8 cellular contexts compared by ENCODE assay signal in the genomic region with DNA sequence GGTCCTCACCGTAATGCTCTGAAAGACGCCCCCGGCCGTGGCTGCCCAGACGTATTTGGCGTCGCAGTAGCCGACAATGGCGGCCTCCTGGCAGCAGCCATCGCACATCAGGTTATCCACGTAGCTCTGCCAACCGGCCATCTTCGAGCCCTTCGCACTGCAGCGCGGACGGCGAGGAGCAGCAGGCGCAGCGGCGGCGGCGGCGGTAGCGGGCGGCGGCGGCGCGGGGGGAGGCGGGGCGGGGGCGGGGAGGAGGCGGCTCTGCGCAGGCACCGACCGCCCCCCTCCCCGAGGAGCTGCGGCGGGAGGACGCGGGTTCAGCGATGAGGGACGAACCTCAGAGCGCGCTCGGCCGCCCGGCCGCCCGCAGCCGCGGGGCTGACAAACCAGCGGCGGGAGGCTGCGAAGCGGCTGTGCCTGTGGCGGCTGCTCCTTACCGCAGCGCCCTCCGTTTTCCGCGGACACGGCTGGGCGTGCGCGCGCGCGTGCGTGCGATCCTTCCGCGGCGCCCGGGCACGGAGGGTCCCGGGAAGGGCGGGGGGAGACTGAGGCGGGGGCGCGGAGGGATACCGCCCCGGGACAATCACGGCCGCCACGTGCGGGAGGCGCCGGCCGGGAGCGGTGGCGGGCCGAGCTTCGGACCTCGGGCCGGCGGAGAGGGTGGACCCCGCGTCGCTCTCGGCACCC. TPM values are rescaled to one million over a fixed set of nuclear protein-coding genes. Genes with fewer than 3 reads are reported as not detected.
DNase-seq lines count a peak whose midpoint lies in the region; ATAC-seq and TF ChIP-seq lines count a peak whose summit lies in the region.

A gene with protein sequence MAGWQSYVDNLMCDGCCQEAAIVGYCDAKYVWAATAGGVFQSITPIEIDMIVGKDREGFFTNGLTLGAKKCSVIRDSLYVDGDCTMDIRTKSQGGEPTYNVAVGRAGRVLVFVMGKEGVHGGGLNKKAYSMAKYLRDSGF (minus strand): TSS at position 180 of the 687 bp plus-strand sequence. CDS start 39 bp downstream, at position 141.

- peak within 1 kb of the TSS; percentile 72 to 96 (median 86) for H3K4me3 ChIP-seq in Peyer's patch

- peak within 1 kb of the TSS; percentile 100 for H3K27ac Mint-ChIP-seq in nephron progenitor cell
- H3K27ac Mint-ChIP-seq in stimulated activated naive CD8-positive, alpha-beta T cell treated with anti-CD3 and anti-CD28 coated beads, Interleukin-15, amount 100 ng/mL, for 72 hours, result peak within 1 kb of the TSS; percentile 33 to 64

- H3K36me3 ChIP-seq in Peyer's patch, result no peaks in the 10 kb centered on the region

- H3K9me3 ChIP-seq in Peyer's patch, result no peaks in the 10 kb centered on the region

- H3K36me3 Mint-ChIP-seq in nephron progenitor cell (ENCODE audit: low read depth), result peaks cover 15% of the 10 kb centered on the region

- TF ChIP-seq CTCF in C4-2B (conservative IDR thresholded peaks at IDR 0.05), result peak; percentile 3; the same call in 1 of the 2 replicates
- peak in 1 of 6 experiments; percentile 2 for TF ChIP-seq CTCF in Peyer's patch (IDR thresholded peaks at IDR 0.05)
- TF ChIP-seq CTCF in nephron progenitor cell (IDR thresholded peaks at IDR 0.05), result no peak

- no peaks in the 10 kb centered on the region for H3K9me3 Mint-ChIP-seq in nephron progenitor cell
- H3K9me3 Mint-ChIP-seq in stimulated activated naive CD8-positive, alpha-beta T cell treated with anti-CD3 and anti-CD28 coated beads, Interleukin-15, amount 100 ng/mL, for 72 hours, result no peaks in the 10 kb centered on the region

- H3K27me3 Mint-ChIP-seq in nephron progenitor cell (ENCODE audit: low read depth, poor library complexity), result no peaks in the 10 kb centered on the region
- peaks cover 34% of the 10 kb centered on the region for H3K27me3 Mint-ChIP-seq in stimulated activated naive CD8-positive, alpha-beta T cell treated with anti-CD3 and anti-CD28 coated beads, Interleukin-15, amount 100 ng/mL, for 72 hours

- H3K27me3 ChIP-seq in Peyer's patch, result no peaks in the 10 kb centered on the region

- peak; percentile 16 to 22 for TF ChIP-seq POLR2A in Peyer's patch (IDR thresholded peaks at IDR 0.05)

- DNase-seq in HK-2 (ENCODE audit: unreplicated experiment), result peak; percentile 77
- DNase-seq in Peyer's patch, result peak; percentile 31 to 83 (median 76)
- peak; percentile 44 for DNase-seq in activated gamma-delta T cell treated with Interleukin-2 at 50 U/mL for 16 hours
- DNase-seq in fibroblast of the conjunctiva (ENCODE audit: low read depth), result peak; percentile 45
- DNase-seq in nephron progenitor cell, result peak; percentile 78
- peak; percentile 44 to 49 for DNase-seq in stimulated activated naive CD8-positive, alpha-beta T cell treated with anti-CD3 and anti-CD28 coated beads, Interleukin-15, amount 100 ng/mL, for 72 hours

- H3K4me3 Mint-ChIP-seq in nephron progenitor cell, result peak within 1 kb of the TSS; percentile 98
- H3K4me3 Mint-ChIP-seq in stimulated activated naive CD8-positive, alpha-beta T cell treated with anti-CD3 and anti-CD28 coated beads, Interleukin-15, amount 100 ng/mL, for 72 hours, result peak within 1 kb of the TSS; percentile 88

- H3K27ac ChIP-seq in C4-2B (peak within 1 kb of the TSS; percentile 81), Peyer's patch (peak within 1 kb of the TSS; percentile 71 to 92 (median 84))

- peak; percentile 52 for ATAC-seq in GM19452 (IDR thresholded peaks at IDR 0.05; ENCODE audit: unreplicated experiment)
- ATAC-seq in stimulated activated naive CD8-positive, alpha-beta T cell treated with anti-CD3 and anti-CD28 coated beads, Interleukin-15, amount 100 ng/mL, for 72 hours, result peak; percentile 71

- H3K4me1 Mint-ChIP-seq in nephron progenitor cell, result peaks cover 53% of the 10 kb centered on the region
- peaks cover 15% of the 10 kb centered on the region for H3K4me1 Mint-ChIP-seq in stimulated activated naive CD8-positive, alpha-beta T cell treated with anti-CD3 and anti-CD28 coated beads, Interleukin-15, amount 100 ng/mL, for 72 hours

- H3K4me1 ChIP-seq in Peyer's patch, result peaks cover 0 to 20% (median 5%) of the 10 kb centered on the region in 4 donors

RNA-seq across cellular contexts. Expression of the gene that starts here (rescaled TPM):
- 10 to 100 TPM; 39.6 to 69.6 (median 60.9) TPM for total RNA-seq in Peyer's patch

Comparison
In these comparisons a context has a peak if more than half of its experiments do, and no peak if none do; other contexts are left out.
1. Peak in every context shown above with its lines: DNase-seq, ATAC-seq, H3K4me3 ChIP-seq and H3K27ac ChIP-seq.